In the genomic region with DNA sequence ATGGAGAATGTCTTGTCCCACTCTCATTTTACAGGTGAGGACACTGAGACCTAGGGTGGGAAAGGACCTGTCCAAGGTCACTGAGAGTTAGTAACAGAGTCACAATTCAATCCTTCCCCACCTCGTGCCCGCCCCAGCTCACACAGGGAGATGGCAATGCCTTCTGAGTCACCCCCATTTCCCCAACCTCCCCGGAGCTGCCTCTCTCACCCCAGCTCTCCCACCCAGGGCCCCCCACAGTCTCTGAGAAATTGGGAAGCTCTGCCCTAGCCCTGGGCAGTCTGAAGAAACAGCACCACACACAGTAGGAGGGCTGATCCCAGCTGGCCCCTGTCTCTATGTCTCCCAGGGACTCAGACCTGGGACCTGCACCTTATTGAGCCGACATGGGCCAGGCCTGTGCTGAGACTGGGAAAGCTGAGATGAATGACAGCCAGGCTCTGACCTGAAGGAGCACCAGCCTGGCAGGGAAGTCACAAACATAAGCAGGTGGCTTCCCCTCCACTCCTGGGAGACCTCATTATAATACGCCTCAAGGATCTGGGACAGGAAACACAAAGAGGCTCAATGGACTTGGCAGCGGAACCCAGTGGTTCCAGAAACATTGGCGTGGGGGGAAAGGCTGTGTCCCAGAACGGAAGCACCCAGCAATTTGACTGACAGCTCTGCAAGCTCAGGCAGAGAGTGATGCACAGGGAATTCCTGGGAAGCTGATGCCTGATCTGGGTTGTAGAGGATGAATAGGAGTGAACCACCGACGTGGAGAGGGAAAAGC, we compare ENCODE assay signal across 13 cellular contexts. TPM values are rescaled to one million over a fixed set of nuclear protein-coding genes. Genes with fewer than 3 reads are reported as not detected.
A peak's percentile ranks its signal among the peaks of the same experiment; 100 is the strongest.
DNase-seq lines count a peak whose midpoint lies in the region; ATAC-seq, FAIRE-seq and TF ChIP-seq lines count a peak whose summit lies in the region.
"Had no signal": no experiment of that assay in that cellular context is flagged by ENCODE, and none has a peak within 500 bp of the region (broad histone marks: within the 10 kb centered on the region; RNA-seq: fewer than 3 reads in every experiment).

No MANE protein-coding gene starts in this region.

- H3K27me3 ChIP-seq in K562 (ENCODE audit: control insufficient read depth in 2 of 2, insufficient read depth in 2 of 2, low read length in 2 of 2) (peaks cover 38 to 72% of the 10 kb centered on the region in 2 experiments), hepatocyte (peaks cover 23% of the 10 kb centered on the region)
- H3K27me3 ChIP-seq: colonic mucosa had no signal

- no peak for FAIRE-seq in K562 (lab: Jason Lieb, UNC)

- no TSS peak for BruUV-seq in K562 (replicated peaks; lab: Mats Ljungman, UMichigan)

- H3K27ac ChIP-seq in K562 (ENCODE audit: extremely low read depth, low read depth, low read length), result no peak overlapping the region
- H3K27ac ChIP-seq in hepatocyte, result no peak overlapping the region
- H3K27ac ChIP-seq: colonic mucosa, SK-N-MC had no signal

- H3K9me3 Mint-ChIP-seq in T-helper 1 cell treated with Interleukin-12 subunit alpha and Interleukin-12 subunit beta and Interleukin-4 antibody, amounts not matched to agents 30 μg/mL and 1 μg/mL, for 36 hours, result no peaks in the 10 kb centered on the region
- H3K9me3 Mint-ChIP-seq in stimulated activated naive B cell treated with anti-CD40 and anti-IgM and Interleukin-4, amounts not matched to agents 10 μg/mL and 1 μg/mL and 100 μg/mL, for 72 hours, result no peaks in the 10 kb centered on the region

- H3K27ac Mint-ChIP-seq in T-helper 1 cell treated with Interleukin-12 subunit alpha and Interleukin-12 subunit beta and Interleukin-4 antibody, amounts not matched to agents 30 μg/mL and 1 μg/mL, for 36 hours, result peak overlapping the region; percentile 92
- peak overlapping the region; percentile 70 for H3K27ac Mint-ChIP-seq in stimulated activated naive B cell treated with anti-CD40 and anti-IgM and Interleukin-4, amounts not matched to agents 10 μg/mL and 1 μg/mL and 100 μg/mL, for 72 hours

- peaks cover 63% of the 10 kb centered on the region for H3K4me1 Mint-ChIP-seq in T-helper 1 cell treated with Interleukin-12 subunit alpha and Interleukin-12 subunit beta and Interleukin-4 antibody, amounts not matched to agents 30 μg/mL and 1 μg/mL, for 36 hours (ENCODE audit: low read depth)
- H3K4me1 Mint-ChIP-seq in stimulated activated naive B cell treated with anti-CD40 and anti-IgM and Interleukin-4, amounts not matched to agents 10 μg/mL and 1 μg/mL and 100 μg/mL, for 72 hours, result peaks cover 57 to 72% of the 10 kb centered on the region in 2 donors

- CTCF ChIA-PET in K562 (lab: Yijun Ruan, JAX; ENCODE audit: low intra/inter-chr PET ratio), result no interaction called here

- ATAC-seq in K562 (no peak; the same call in 2 of the 3 replicates), HG02938 (IDR thresholded peaks at IDR 0.05; ENCODE audit: unreplicated experiment) (no peak)
- peak; percentile 3 for ATAC-seq in stimulated activated naive B cell treated with anti-CD40 and anti-IgM and Interleukin-4, amounts not matched to agents 10 μg/mL and 1 μg/mL and 100 μg/mL, for 72 hours (replicated peaks)

- TF ChIP-seq POLR2A in K562 (conservative IDR thresholded peaks at IDR 0.05), result no peak

- H3K4me3 Mint-ChIP-seq in T-helper 1 cell treated with Interleukin-12 subunit alpha and Interleukin-12 subunit beta and Interleukin-4 antibody, amounts not matched to agents 30 μg/mL and 1 μg/mL, for 36 hours, result peak overlapping the region; percentile 52
- peak overlapping the region; percentile 28 to 62 for H3K4me3 Mint-ChIP-seq in stimulated activated naive B cell treated with anti-CD40 and anti-IgM and Interleukin-4, amounts not matched to agents 10 μg/mL and 1 μg/mL and 100 μg/mL, for 72 hours

- TF ChIP-seq RAD21 in K562 (CRISPR knock-in tag; conservative IDR thresholded peaks at IDR 0.05 in 1 of 2, IDR thresholded peaks at IDR 0.05 in 1 of 2), result no peak

- POLR2A ChIA-PET in K562 (lab: Yijun Ruan, JAX), result interaction anchor here (0.6 to 0.9 kb wide), 3 partner anchors 29 to 56 kb away, joined by 3 to 4 read pairs (median 3); a partner anchor contains a TSS

- no peak overlapping the region for H3K4me3 ChIP-seq in K562
- no peak overlapping the region for H3K4me3 ChIP-seq in hepatocyte
- H3K4me3 ChIP-seq: colonic mucosa, SK-N-MC had no signal

- peaks cover 49% of the 10 kb centered on the region for H3K36me3 Mint-ChIP-seq in T-helper 1 cell treated with Interleukin-12 subunit alpha and Interleukin-12 subunit beta and Interleukin-4 antibody, amounts not matched to agents 30 μg/mL and 1 μg/mL, for 36 hours (ENCODE audit: low read depth)
- peaks cover 22 to 59% of the 10 kb centered on the region in 2 donors for H3K36me3 Mint-ChIP-seq in stimulated activated naive B cell treated with anti-CD40 and anti-IgM and Interleukin-4, amounts not matched to agents 10 μg/mL and 1 μg/mL and 100 μg/mL, for 72 hours

- H3K4me2 ChIP-seq in K562 (ENCODE audit: insufficient read depth, low read length), result no peak overlapping the region
- H3K4me2 ChIP-seq in hepatocyte, result no peak overlapping the region

- in situ Hi-C loops in K562 (cut with MboI), result no loop called here

- TF ChIP-seq CTCF in K562 (IDR thresholded peaks at IDR 0.05 in 2 of 3, conservative IDR thresholded peaks at IDR 0.05 in 1 of 3; ENCODE audit: insufficient read depth in 2 of 3, low read depth in 1 of 3, low read length in 3 of 3), result no peak
- TF ChIP-seq CTCF in hepatocyte (IDR thresholded peaks at IDR 0.05; ENCODE audit: poor library complexity), result no peak

- 0 out of 2 replicates have a peak, but pooled peaks cover 10% of the 10 kb centered on the region for H4K20me1 ChIP-seq in K562 (replicated peaks; ENCODE audit: control insufficient read depth, insufficient read depth, low read length)
- H4K20me1 ChIP-seq in hepatocyte (ENCODE audit: insufficient read depth, poor library complexity, severe bottlenecking), result no peaks in the 10 kb centered on the region

- TF ChIP-seq EP300 in K562 (IDR thresholded peaks at IDR 0.05; ENCODE audit: low read length), result no peak

- no peak for DNase-seq in T-helper 1 cell
- peak; percentile 41 for DNase-seq in T-helper 22 cell (ENCODE audit: low read depth)
- DNase-seq in K562 (ENCODE audit: extremely low read depth in 1 of 4, low spot score in 3 of 4), result no peak
- no peak for DNase-seq in stimulated activated naive B cell treated with anti-CD40 and anti-IgM and Interleukin-4, amounts not matched to agents 10 μg/mL and 1 μg/mL and 100 μg/mL, for 72 hours
- no peak for DNase-seq in hepatocyte (ENCODE audit: low spot score)
- DNase-seq in effector CD4-positive, alpha-beta T cell, result no peak
- DNase-seq: NCI-H2227 treated with DMSO at 0.1 percent for 48 hours, retina had no signal

- H3K79me2 ChIP-seq in K562 (ENCODE audit: control insufficient read depth, insufficient read depth, low read length) (no peaks in the 10 kb centered on the region), hepatocyte (no peaks in the 10 kb centered on the region)

- no peak overlapping the region for H3K9ac ChIP-seq in K562 (ENCODE audit: insufficient read depth in 1 of 2, low read depth in 2 of 2, low read length in 2 of 2)

- no peaks in the 10 kb centered on the region for H3K9me1 ChIP-seq in K562 (ENCODE audit: control insufficient read depth, insufficient read depth, low read length)

- H3K36me3 ChIP-seq in K562 (ENCODE audit: control insufficient read depth, insufficient read depth, low read length) (no peaks in the 10 kb centered on the region), hepatocyte (replicated peaks; ENCODE audit: insufficient read depth, low read depth) (no peaks in the 10 kb centered on the region)
- H3K36me3 ChIP-seq: colonic mucosa had no signal

- H3K4me1 ChIP-seq in K562 (replicated peaks in 1 of 2; ENCODE audit: control insufficient read depth in 2 of 2, insufficient read depth in 2 of 2, low read length in 2 of 2), result peaks cover 0 to 3% of the 10 kb centered on the region in 2 experiments; a peak in 1 of 5 replicates
- H3K4me1 ChIP-seq in hepatocyte (ENCODE audit: insufficient read depth), result peaks cover 4% of the 10 kb centered on the region
- H3K4me1 ChIP-seq: colonic mucosa had no signal

- no peaks in the 10 kb centered on the region for H3K27me3 Mint-ChIP-seq in T-helper 1 cell treated with Interleukin-12 subunit alpha and Interleukin-12 subunit beta and Interleukin-4 antibody, amounts not matched to agents 30 μg/mL and 1 μg/mL, for 36 hours (ENCODE audit: low read depth)
- H3K27me3 Mint-ChIP-seq in stimulated activated naive B cell treated with anti-CD40 and anti-IgM and Interleukin-4, amounts not matched to agents 10 μg/mL and 1 μg/mL and 100 μg/mL, for 72 hours, result no peaks in the 10 kb centered on the region

- no peaks in the 10 kb centered on the region for H3K9me3 ChIP-seq in K562 (replicated peaks; ENCODE audit: control insufficient read depth, insufficient read depth, low read depth, low read length)
- no peaks in the 10 kb centered on the region for H3K9me3 ChIP-seq in hepatocyte (ENCODE audit: low read depth)
- H3K9me3 ChIP-seq: colonic mucosa had no signal

- H2AFZ ChIP-seq in K562 (ENCODE audit: low read depth, low read length) (no peak overlapping the region), hepatocyte (no peak overlapping the region)

- H3K9me2 ChIP-seq in hepatocyte (replicated peaks; ENCODE audit: insufficient read depth), result no peaks in the 10 kb centered on the region

- intact Hi-C loops in K562 (cut with micrococcal nuclease), result no loop called here

- 3% methylated on average over 9 of the region's 10 CpGs for WGBS in K562 (ENCODE audit: insufficient coverage, low coverage, missing lambda C conversion rate)
- 79% methylated on average over 10 of the region's 10 CpGs for WGBS in hepatocyte (ENCODE audit: low lambda C conversion rate, missing lambda C conversion rate)

RNA-seq across cellular contexts. Expression of a gene that starts 51.0 kb away (rescaled TPM):
- not detected in 2 replicates for total RNA-seq in K562 (2011; cell fraction: chromatin; rRNA removed; ENCODE audit: low replicate concordance)
- not detected in 2 replicates for total RNA-seq in K562 (2011; cell fraction: nucleolus; rRNA removed)
- not detected in 2 replicates for total RNA-seq in K562 (2011; cell fraction: nucleoplasm; rRNA removed)
- not detected in 2 replicates for total RNA-seq in K562 (2014; rRNA removed)
- not detected in 2 replicates for total RNA-seq in K562 (2014; rRNA removed; fragmentation: Illumina TruSeq; extraction: Trizol)
- total RNA-seq in K562 (2015; rRNA removed; fragmentation: Illumina TruSeq; extraction: Trizol), result not detected in 2 replicates
- 0.84 and 1.5 TPM in 2 replicates for total RNA-seq in K562 (2021)
- polyA plus RNA-seq in K562 (2011; rRNA removed), result not detected in 2 replicates
- polyA plus RNA-seq in K562 (2011; cell fraction: cytosol; rRNA removed), result not detected in 2 replicates
- not detected in 2 replicates for polyA plus RNA-seq in K562 (2011; cell fraction: nucleus; rRNA removed)
- polyA plus RNA-seq in K562 (2012), result not detected in 2 replicates
- polyA plus RNA-seq in K562 (2014; fragmentation: Illumina TruSeq; extraction: Trizol), result not detected in 2 replicates
- polyA plus RNA-seq in K562 (2014; fragmentation: Nextera tagmentation; extraction: Ambion mirVana), result not detected
- not detected in 2 replicates for polyA plus RNA-seq in K562 (2014; rRNA removed)
- not detected in 2 replicates for polyA minus RNA-seq in K562 (2011; rRNA and poly(A)+ RNA removed)
- not detected in 2 replicates for polyA minus RNA-seq in K562 (2011; cell fraction: cytosol; rRNA and poly(A)+ RNA removed)
- polyA minus RNA-seq in K562 (2011; cell fraction: nucleus; rRNA and poly(A)+ RNA removed), result not detected in 2 replicates
- 0.03 and 0.08 TPM in 2 replicates for total RNA-seq in hepatocyte
- polyA plus RNA-seq in hepatocyte, result not detected in 2 replicates
- total RNA-seq: lung microvascular endothelial cell had no signal

Comparison
In these comparisons a context has a peak if more than half of its experiments do, and no peak if none do; other contexts are left out.
1. ATAC-seq: peak in stimulated activated naive B cell treated with anti-CD40 and anti-IgM and Interleukin-4, amounts not matched to agents 10 μg/mL and 1 μg/mL and 100 μg/mL, for 72 hours (2 of 2); none in K562 (single experiment) and HG02938 (single experiment).